ENCODE assay signal across 8 cellular contexts in genomic region chr22:41286639-41287091, GRCh38. TPM values are rescaled to one million over a fixed set of nuclear protein-coding genes. Genes with fewer than 3 reads are reported as not detected.
DNase-seq lines count a peak whose midpoint lies in the region; ATAC-seq, FAIRE-seq and TF ChIP-seq lines count a peak whose summit lies in the region.

No MANE protein-coding gene starts in this region.

- H3K4me3 ChIP-seq in bronchial epithelial cell (ENCODE audit: low read depth, low read length) = peak overlapping the region; percentile 18
- H3K4me3 ChIP-seq in subcutaneous abdominal adipose tissue (ENCODE audit: low read depth in 1 of 5, low read length in 5 of 5) = peak overlapping the region; percentile 80 to 93 (median 90)

- H3K4me3 Mint-ChIP-seq in CD4-positive, alpha-beta T cell = peak overlapping the region; percentile 96

- peaks cover 35% of the 10 kb centered on the region for H3K36me3 Mint-ChIP-seq in CD4-positive, alpha-beta T cell (ENCODE audit: low read depth)

- TF ChIP-seq CTCF in CD4-positive, alpha-beta T cell (IDR thresholded peaks at IDR 0.05) = no peak
- no peak for TF ChIP-seq CTCF in bronchial epithelial cell (IDR thresholded peaks at IDR 0.05; ENCODE audit: insufficient read depth, low read length, severe bottlenecking)

- intact Hi-C loops in CD4-positive, alpha-beta T cell (cut with DNase I, micrococcal nuclease) = loop anchor here (1.0 to 10.0 kb wide), 13 partner anchors 15 to 1156 kb away; partner anchors contain the start of genes ACO2 (in 2 of the 2), PHF5A (in 2 of the 2), TEF (in 2 of the 2) and TOB2 (in 2 of the 2)

- peak; percentile 25 for ATAC-seq in CD4-positive, alpha-beta T cell (ENCODE audit: poor library complexity)
- peak; percentile 12 for ATAC-seq in GM19452 (IDR thresholded peaks at IDR 0.05; ENCODE audit: unreplicated experiment)
- ATAC-seq in HG03575 (IDR thresholded peaks at IDR 0.05; ENCODE audit: extremely low read depth, insufficient number of reproducible peaks, low FRiP score, unreplicated experiment) = peak; percentile 26
- no peak for ATAC-seq in HG03520 (IDR thresholded peaks at IDR 0.05; ENCODE audit: unreplicated experiment)

- H3K9me3 ChIP-seq in CD4-positive, alpha-beta T cell (ENCODE audit: control insufficient read depth, low read length) = no peaks in the 10 kb centered on the region
- H3K9me3 ChIP-seq in subcutaneous abdominal adipose tissue (ENCODE audit: control insufficient read depth in 5 of 5, low read length in 5 of 5) = no peaks in the 10 kb centered on the region

- CTCF ChIA-PET in CD4-positive, alpha-beta T cell (lab: Charles Lee) = interaction anchor here (2.6 to 2.8 kb wide), 2 partner anchors 15 to 49 kb away, joined by 8 to 34 read pairs; partner anchors contain the start of gene ZC3H7B

- H3K27me3 ChIP-seq in CD4-positive, alpha-beta T cell (ENCODE audit: control insufficient read depth, insufficient read depth, low read length) = no peaks in the 10 kb centered on the region
- H3K27me3 ChIP-seq in bronchial epithelial cell (ENCODE audit: control insufficient read depth, insufficient read depth, low read length) = no peaks in the 10 kb centered on the region
- no peaks in the 10 kb centered on the region for H3K27me3 ChIP-seq in subcutaneous abdominal adipose tissue (ENCODE audit: control insufficient read depth in 5 of 5, insufficient read depth in 4 of 5, low read length in 5 of 5)

- no peaks in the 10 kb centered on the region for H3K9me3 Mint-ChIP-seq in CD4-positive, alpha-beta T cell

- POLR2A ChIA-PET in CD4-positive, alpha-beta T cell (lab: Charles Lee) = interaction anchor here (0.7 to 4.2 kb wide), 40 partner anchors 11 to 1328 kb away, joined by 3 to 170 read pairs (median 5); partner anchors contain the start of genes ACO2, CCDC134, DESI1 and EP300

- peak overlapping the region; percentile 100 for H3K27ac ChIP-seq in CD4-positive, alpha-beta T cell (ENCODE audit: low read depth, low read length)
- H3K27ac ChIP-seq in subcutaneous abdominal adipose tissue (ENCODE audit: low read depth, low read length) = peak overlapping the region; percentile 94

- no peaks in the 10 kb centered on the region for H3K27me3 Mint-ChIP-seq in CD4-positive, alpha-beta T cell

- H3K36me3 ChIP-seq in bronchial epithelial cell (ENCODE audit: control insufficient read depth, insufficient read depth, low read length) (peaks cover 6% of the 10 kb centered on the region), subcutaneous abdominal adipose tissue (ENCODE audit: control insufficient read depth in 5 of 5, insufficient read depth in 5 of 5, low read length in 5 of 5) (peaks cover 3 to 5% (median 3%) of the 10 kb centered on the region in 5 donors)

- H3K4me1 Mint-ChIP-seq in CD4-positive, alpha-beta T cell (ENCODE audit: low read depth) = peaks cover 40% of the 10 kb centered on the region

- DNase-seq in CD4-positive, alpha-beta T cell = peak in 8 of 10 experiments; percentile 27 to 50 (median 42)
- peak; percentile 35 for DNase-seq in T-helper 9 cell
- DNase-seq in bronchial epithelial cell (ENCODE audit: low read depth) = no peak
- peak; percentile 73 for DNase-seq in medulla oblongata (ENCODE audit: extremely low spot score)

- H3K27ac Mint-ChIP-seq in CD4-positive, alpha-beta T cell = peak overlapping the region; percentile 100

- FAIRE-seq in bronchial epithelial cell (lab: Jason Lieb, UNC) = no peak

- H3K4me1 ChIP-seq in subcutaneous abdominal adipose tissue (ENCODE audit: control insufficient read depth in 5 of 5, insufficient read depth in 5 of 5, low read length in 5 of 5) = peaks cover 3 to 30% (median 26%) of the 10 kb centered on the region in 5 donors

- H3K9ac ChIP-seq in subcutaneous abdominal adipose tissue (ENCODE audit: low read length in 5 of 5) = peak overlapping the region; percentile 67 to 94 (median 86)

RNA-seq across cellular contexts. Expression of gene RANGAP1, which starts 0.7 kb away (rescaled TPM):
- 100 to 1,000 TPM; 163 to 172 TPM for total RNA-seq in CD4-positive, alpha-beta T cell
- total RNA-seq in bronchial epithelial cell = 63.2 and 65.0 TPM in 2 replicates

RNA-seq across cellular contexts. Expression of gene ZC3H7B, which starts 14.7 kb away (rescaled TPM):
- total RNA-seq in CD4-positive, alpha-beta T cell = 10 to 100 TPM; 29.5 to 32.7 TPM
- 14.5 and 21.9 TPM in 2 replicates for total RNA-seq in bronchial epithelial cell

RNA-seq across cellular contexts. Expression of gene CHADL, which starts 45.9 kb away (rescaled TPM):
- 1 to 10 TPM; 1.7 to 1.8 TPM for total RNA-seq in CD4-positive, alpha-beta T cell
- 1.6 and 2.4 TPM in 2 replicates for total RNA-seq in bronchial epithelial cell
